Comparison of ENCODE assay signal across 35 cellular contexts in the genomic region with DNA sequence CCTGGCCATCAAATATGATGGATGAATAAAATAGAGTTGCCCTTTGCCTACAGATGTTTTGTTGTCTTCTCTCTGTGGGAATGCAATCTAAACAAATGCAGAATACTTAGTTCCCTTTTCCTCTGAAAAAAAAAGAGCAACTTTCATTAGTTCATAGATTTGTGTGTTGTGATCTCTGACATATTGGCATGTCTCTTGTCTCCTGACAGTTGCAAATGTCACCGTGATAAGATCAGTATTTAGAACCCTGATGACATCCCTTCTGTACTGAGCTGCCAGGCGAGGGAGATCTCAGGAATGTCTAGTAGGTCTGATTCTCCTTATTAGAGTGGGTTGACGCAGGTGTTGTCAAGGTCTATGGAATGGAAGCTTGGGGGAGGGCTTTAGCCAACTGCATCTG.
"Had no signal": no experiment of that assay in that cellular context is flagged by ENCODE, and none has a peak within 500 bp of the region (broad histone marks: within the 10 kb centered on the region; RNA-seq: fewer than 3 reads in every experiment).

No MANE protein-coding gene starts in this region.

- H3K4me3 Mint-ChIP-seq: activated B cell treated with CpG ODN at 0.5 μM for 24 hours; activated CD4-positive, alpha-beta memory T cell treated with anti-CD3 and anti-CD28 coated beads, Interleukin-2, amount 10 ng/mL, durations not matched to agents 7 days and 5 days; activated CD4-positive, alpha-beta T cell treated with anti-CD3 and anti-CD28 coated beads, Interleukin-2, amount 10 ng/mL, durations not matched to agents 7 days and 5 days; activated CD8-positive, alpha-beta memory T cell treated with anti-CD3 and anti-CD28 coated beads, Interleukin-2, amount 10 ng/mL, durations not matched to agents 7 days and 5 days; activated CD8-positive, alpha-beta T cell treated with anti-CD3 and anti-CD28 coated beads, Interleukin-2, amount 10 ng/mL, durations not matched to agents 7 days and 5 days; activated naive CD4-positive, alpha-beta T cell treated with anti-CD3 and anti-CD28 coated beads, Interleukin-2, amount 10 ng/mL, durations not matched to agents 7 days and 5 days; activated naive CD4-positive, alpha-beta T cell treated with anti-CD3 and anti-CD28 coated beads, Interleukin-2, amount 50 U/mL, for 24 hours; activated naive CD8-positive, alpha-beta T cell; activated naive CD8-positive, alpha-beta T cell treated with anti-CD3 and anti-CD28 coated beads, Interleukin-2, amount 10 ng/mL, durations not matched to agents 7 days and 5 days; activated T-cell treated with anti-CD3 and anti-CD28 coated beads, Interleukin-2, amount 50 U/mL, for 24 hours; T-helper 1 cell treated with Interleukin-12 subunit alpha and Interleukin-12 subunit beta and Interleukin-4 antibody, amounts not matched to agents 30 μg/mL and 1 μg/mL, for 36 hours; T-helper 2 cell treated with Interferon-gamma antibody and Interleukin-4, amounts not matched to agents 5 μg/mL and 100 μg/mL, for 36 hours had no signal

- H3K9me3 Mint-ChIP-seq: activated B cell treated with CpG ODN at 0.5 μM for 24 hours; activated CD4-positive, alpha-beta memory T cell treated with anti-CD3 and anti-CD28 coated beads, Interleukin-2, amount 10 ng/mL, durations not matched to agents 7 days and 5 days; activated CD4-positive, alpha-beta T cell treated with anti-CD3 and anti-CD28 coated beads, Interleukin-2, amount 10 ng/mL, durations not matched to agents 7 days and 5 days; activated naive CD4-positive, alpha-beta T cell treated with anti-CD3 and anti-CD28 coated beads, Interleukin-2, amount 10 ng/mL, durations not matched to agents 7 days and 5 days; activated naive CD4-positive, alpha-beta T cell treated with anti-CD3 and anti-CD28 coated beads, Interleukin-2, amount 50 U/mL, for 24 hours; activated naive CD8-positive, alpha-beta T cell treated with anti-CD3 and anti-CD28 coated beads, Interleukin-2, amount 10 ng/mL, durations not matched to agents 7 days and 5 days; activated T-cell treated with anti-CD3 and anti-CD28 coated beads, Interleukin-2, amount 50 U/mL, for 24 hours; activated T-helper 2 cell treated with anti-CD3 and anti-CD28 coated beads, Interferon-gamma antibody, Interleukin-2, Interleukin-4, amounts not matched to agents 10 μg/mL and 5 μg/mL and 100 μg/mL, durations not matched to agents 14 hours and 24 hours and 36 hours; T-helper 1 cell treated with Interleukin-12 subunit alpha and Interleukin-12 subunit beta and Interleukin-4 antibody, amounts not matched to agents 30 μg/mL and 1 μg/mL, for 36 hours; T-helper 2 cell treated with Interferon-gamma antibody and Interleukin-4, amounts not matched to agents 5 μg/mL and 100 μg/mL, for 36 hours had no signal

- H3K4me3 ChIP-seq: adrenal gland, body of pancreas, breast epithelium had no signal

- ATAC-seq: activated CD8-positive, alpha-beta memory T cell treated with anti-CD3 and anti-CD28 coated beads, Interleukin-2, amount 10 ng/mL, durations not matched to agents 7 days and 5 days; activated CD8-positive, alpha-beta T cell treated with anti-CD3 and anti-CD28 coated beads, Interleukin-2, amount 10 ng/mL, durations not matched to agents 7 days and 5 days; body of pancreas had no signal

- H3K36me3 Mint-ChIP-seq: activated CD8-positive, alpha-beta memory T cell treated with anti-CD3 and anti-CD28 coated beads, Interleukin-2, amount 10 ng/mL, durations not matched to agents 7 days and 5 days; activated naive CD4-positive, alpha-beta T cell treated with anti-CD3 and anti-CD28 coated beads, Interleukin-2, amount 10 ng/mL, durations not matched to agents 7 days and 5 days; activated naive CD4-positive, alpha-beta T cell treated with anti-CD3 and anti-CD28 coated beads, Interleukin-2, amount 50 U/mL, for 24 hours; activated naive CD8-positive, alpha-beta T cell; activated naive CD8-positive, alpha-beta T cell treated with anti-CD3 and anti-CD28 coated beads, Interleukin-2, amount 10 ng/mL, durations not matched to agents 7 days and 5 days had no signal

- H3K4me1 ChIP-seq: adrenal gland, body of pancreas, breast epithelium had no signal

- H3K27ac Mint-ChIP-seq: activated B cell treated with CpG ODN at 0.5 μM for 24 hours; activated CD4-positive, alpha-beta memory T cell treated with anti-CD3 and anti-CD28 coated beads, Interleukin-2, amount 10 ng/mL, durations not matched to agents 7 days and 5 days; activated CD4-positive, alpha-beta T cell treated with anti-CD3 and anti-CD28 coated beads, Interleukin-2, amount 10 ng/mL, durations not matched to agents 7 days and 5 days; activated CD8-positive, alpha-beta memory T cell treated with anti-CD3 and anti-CD28 coated beads, Interleukin-2, amount 10 ng/mL, durations not matched to agents 7 days and 5 days; activated CD8-positive, alpha-beta T cell treated with anti-CD3 and anti-CD28 coated beads, Interleukin-2, amount 10 ng/mL, durations not matched to agents 7 days and 5 days; activated naive CD4-positive, alpha-beta T cell treated with anti-CD3 and anti-CD28 coated beads, Interleukin-2, amount 10 ng/mL, durations not matched to agents 7 days and 5 days; activated naive CD4-positive, alpha-beta T cell treated with anti-CD3 and anti-CD28 coated beads, Interleukin-2, amount 50 U/mL, for 24 hours; activated naive CD8-positive, alpha-beta T cell; activated naive CD8-positive, alpha-beta T cell treated with anti-CD3 and anti-CD28 coated beads, Interleukin-2, amount 10 ng/mL, durations not matched to agents 7 days and 5 days; activated T-cell treated with anti-CD3 and anti-CD28 coated beads, Interleukin-2, amount 50 U/mL, for 24 hours; activated T-helper 2 cell treated with anti-CD3 and anti-CD28 coated beads, Interferon-gamma antibody, Interleukin-2, Interleukin-4, amounts not matched to agents 10 μg/mL and 5 μg/mL and 100 μg/mL, durations not matched to agents 14 hours and 24 hours and 36 hours; T-helper 1 cell treated with Interleukin-12 subunit alpha and Interleukin-12 subunit beta and Interleukin-4 antibody, amounts not matched to agents 30 μg/mL and 1 μg/mL, for 36 hours; T-helper 2 cell treated with Interferon-gamma antibody and Interleukin-4, amounts not matched to agents 5 μg/mL and 100 μg/mL, for 36 hours had no signal

- H3K27me3 ChIP-seq: adrenal gland, body of pancreas, brain microvascular endothelial cell, breast epithelium had no signal

- H3K4me1 Mint-ChIP-seq: activated B cell treated with CpG ODN at 0.5 μM for 24 hours; activated CD4-positive, alpha-beta memory T cell treated with anti-CD3 and anti-CD28 coated beads, Interleukin-2, amount 10 ng/mL, durations not matched to agents 7 days and 5 days; activated CD4-positive, alpha-beta T cell treated with anti-CD3 and anti-CD28 coated beads, Interleukin-2, amount 10 ng/mL, durations not matched to agents 7 days and 5 days; activated CD8-positive, alpha-beta memory T cell treated with anti-CD3 and anti-CD28 coated beads, Interleukin-2, amount 10 ng/mL, durations not matched to agents 7 days and 5 days; activated naive CD4-positive, alpha-beta T cell treated with anti-CD3 and anti-CD28 coated beads, Interleukin-2, amount 10 ng/mL, durations not matched to agents 7 days and 5 days; activated naive CD4-positive, alpha-beta T cell treated with anti-CD3 and anti-CD28 coated beads, Interleukin-2, amount 50 U/mL, for 24 hours; activated naive CD8-positive, alpha-beta T cell treated with anti-CD3 and anti-CD28 coated beads, Interleukin-2, amount 10 ng/mL, durations not matched to agents 7 days and 5 days had no signal

- DNase-seq: activated B cell treated with CpG ODN at 0.5 μM for 24 hours; activated CD4-positive, alpha-beta memory T cell treated with anti-CD3 and anti-CD28 coated beads, Interleukin-2, amount 10 ng/mL, durations not matched to agents 7 days and 5 days; activated CD4-positive, alpha-beta T cell treated with anti-CD3 and anti-CD28 coated beads for 4 hours; activated CD4-positive, alpha-beta T cell treated with anti-CD3 and anti-CD28 coated beads, Interleukin-2, amount 10 ng/mL, durations not matched to agents 7 days and 5 days; activated CD4-positive, alpha-beta T cell treated with anti-CD3 and anti-CD28 coated beads, Interleukin-2, amount 50 U/mL, for 48 hours; activated CD4-positive, CD25-positive, alpha-beta regulatory T cell treated with anti-CD3 and anti-CD28 coated beads, Interleukin-2, amount 50 U/mL, for 72 hours; activated CD8-positive, alpha-beta memory T cell treated with anti-CD3 and anti-CD28 coated beads for 24 hours; activated CD8-positive, alpha-beta memory T cell treated with anti-CD3 and anti-CD28 coated beads, Interleukin-2, amount 10 ng/mL, durations not matched to agents 7 days and 5 days; activated CD8-positive, alpha-beta memory T cell treated with anti-CD3 and anti-CD28 coated beads, Interleukin-2, amount 50 U/mL, for 48 hours; activated CD8-positive, alpha-beta T cell treated with anti-CD3 and anti-CD28 coated beads, Interleukin-2, amount 10 ng/mL, durations not matched to agents 7 days and 5 days; activated effector memory CD4-positive, alpha-beta T cell treated with Interleukin-2 at 50 U/mL for 16 hours; activated gamma-delta T cell; activated naive CD4-positive, alpha-beta T cell treated with anti-CD3 and anti-CD28 coated beads, Interleukin-2, amount 10 ng/mL, durations not matched to agents 7 days and 5 days; activated naive CD4-positive, alpha-beta T cell treated with Interleukin-2 at 50 U/mL for 16 hours; activated naive CD8-positive, alpha-beta T cell treated with anti-CD3 and anti-CD28 coated beads, Interleukin-2, amount 10 ng/mL, durations not matched to agents 7 days and 5 days; activated T-cell treated with anti-CD3 and anti-CD28 coated beads, Interleukin-2, amount 50 U/mL, for 24 hours; activated T-cell treated with anti-CD3 and anti-CD28 coated beads, Interleukin-2, amount 50 U/mL, for 48 hours; adrenal gland; amniotic stem cell; aorta; body of pancreas; brain microvascular endothelial cell; central memory CD4-positive, alpha-beta T cell; T-helper 1 cell; T-helper 2 cell; T-helper 9 cell had no signal

- H3K36me3 ChIP-seq: adrenal gland, brain microvascular endothelial cell, breast epithelium had no signal

- H3K9me3 ChIP-seq: adrenal gland, body of pancreas, breast epithelium had no signal

- H3K27ac ChIP-seq: adrenal gland, body of pancreas, brain microvascular endothelial cell, breast epithelium, VCaP had no signal

- FAIRE-seq: astrocyte, TTC549 had no signal
